In the genomic region with DNA sequence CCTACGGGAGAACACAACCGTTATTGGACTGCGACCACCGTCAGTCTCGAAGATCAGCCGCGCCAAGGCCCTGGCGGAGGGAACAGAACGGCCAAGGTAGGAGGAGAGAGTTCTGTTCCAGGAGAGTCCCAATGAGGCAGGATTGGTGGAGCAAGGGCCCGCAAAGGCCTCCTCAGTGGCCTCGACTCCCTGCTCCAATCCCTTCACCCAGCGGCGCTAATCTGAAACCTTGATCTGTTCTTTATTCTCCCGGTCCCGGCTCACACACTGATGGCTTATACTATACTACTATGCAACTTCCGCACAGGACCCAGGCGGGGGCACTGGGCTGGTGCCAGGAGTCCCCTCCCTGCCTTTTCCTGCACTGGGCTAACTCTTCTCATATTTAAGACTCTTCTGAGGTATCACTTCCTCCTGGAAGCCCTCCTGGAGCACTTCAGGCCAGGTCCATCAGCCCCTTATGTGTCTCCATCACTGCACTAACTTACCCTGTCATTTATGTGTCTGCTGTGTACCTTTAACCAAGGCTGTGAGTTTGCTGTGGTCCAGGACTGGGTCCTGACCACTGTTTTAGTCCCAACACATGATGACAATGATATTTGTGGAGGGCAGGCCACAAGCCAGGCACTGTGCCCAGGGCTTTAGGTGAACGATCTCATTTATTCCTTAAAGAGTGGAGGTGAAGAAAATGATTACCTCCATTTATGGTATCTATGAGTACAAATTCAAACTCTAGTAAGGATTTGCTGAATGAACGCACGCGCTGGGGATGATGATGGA, we compare ENCODE assay signal across 9 cellular contexts. TPM values are rescaled to one million over a fixed set of nuclear protein-coding genes. Genes with fewer than 3 reads are reported as not detected.
DNase-seq lines count a peak whose midpoint lies in the region; ATAC-seq and TF ChIP-seq lines count a peak whose summit lies in the region.
"Had no signal": no experiment of that assay in that cellular context is flagged by ENCODE, and none has a peak within 500 bp of the region (broad histone marks: within the 10 kb centered on the region; RNA-seq: fewer than 3 reads in every experiment).

No MANE protein-coding gene starts in this region.

- H3K4me1 Mint-ChIP-seq in activated CD4-positive, alpha-beta T cell treated with anti-CD3 and anti-CD28 coated beads, Interleukin-2, amount 10 ng/mL, durations not matched to agents 7 days and 5 days: peaks cover 60% of the 10 kb centered on the region

- no peaks in the 10 kb centered on the region for H3K27me3 ChIP-seq in Peyer's patch
- no peaks in the 10 kb centered on the region for H3K27me3 ChIP-seq in stomach smooth muscle (ENCODE audit: control insufficient read depth in 1 of 2, insufficient read depth in 2 of 2, low read length in 2 of 2)

- POLR2A ChIA-PET in activated CD4-positive, alpha-beta T cell treated with anti-CD3 and anti-CD28 coated beads, Interleukin-2, amount 10 ng/mL, durations not matched to agents 7 days and 5 days (lab: Charles Lee): no interaction called here

- TF ChIP-seq POLR2A in Peyer's patch (IDR thresholded peaks at IDR 0.05): no peak

- peak overlapping the region in 3 of 4 donors; percentile 2 to 75 (median 59) for H3K27ac ChIP-seq in Peyer's patch
- H3K27ac ChIP-seq in stomach smooth muscle (ENCODE audit: low read length): peak overlapping the region; percentile 83

- H3K9me3 ChIP-seq in Peyer's patch (no peaks in the 10 kb centered on the region), iPS-18c (ENCODE audit: control insufficient read depth, insufficient read depth, low read length) (no peaks in the 10 kb centered on the region), stomach smooth muscle (ENCODE audit: control insufficient read depth in 2 of 2, low read length in 2 of 2) (no peaks in the 10 kb centered on the region)

- H3K4me3 ChIP-seq in Peyer's patch (peak overlapping the region in 3 of 4 donors; percentile 21 to 57 (median 54)), iPS-18c (ENCODE audit: insufficient read depth, low read depth, low read length) (peak overlapping the region; percentile 52), stomach smooth muscle (ENCODE audit: low read length in 2 of 2) (no peak overlapping the region)

- TF ChIP-seq CTCF in Peyer's patch (IDR thresholded peaks at IDR 0.05): no peak

- peak overlapping the region; percentile 97 for H3K27ac Mint-ChIP-seq in activated CD4-positive, alpha-beta T cell treated with anti-CD3 and anti-CD28 coated beads, Interleukin-2, amount 10 ng/mL, durations not matched to agents 7 days and 5 days

- CTCF ChIA-PET in activated CD4-positive, alpha-beta T cell treated with anti-CD3 and anti-CD28 coated beads, Interleukin-2, amount 10 ng/mL, durations not matched to agents 7 days and 5 days (lab: Charles Lee): interaction anchor here (1.0 to 2.2 kb wide), 5 partner anchors 10 to 67 kb away, joined by 3 to 17 read pairs (median 4); a partner anchor contains a TSS

- no peak for DNase-seq in activated CD4-positive, alpha-beta T cell treated with anti-CD3 and anti-CD28 coated beads, Interleukin-2, amount 10 ng/mL, durations not matched to agents 7 days and 5 days
- no peak for DNase-seq in activated CD4-positive, alpha-beta T cell treated with anti-CD3 and anti-CD28 coated beads, Interleukin-2, amount 50 U/mL, for 4 hours
- DNase-seq in Peyer's patch: peak in 2 of 3 donors; percentile 49
- DNase-seq in SIG-M5 treated with dmso at 0.1 percent for 504 hours (lab: John Stamatoyannopoulos, UW; ENCODE audit: unreplicated experiment): no peak
- DNase-seq in NCI-H748 (lab: John Stamatoyannopoulos, UW; ENCODE audit: unreplicated experiment): no peak
- DNase-seq: NCI-H1092 treated with DMSO at 0.1 percent for 48 hours had no signal

- H3K36me3 Mint-ChIP-seq in activated CD4-positive, alpha-beta T cell treated with anti-CD3 and anti-CD28 coated beads, Interleukin-2, amount 10 ng/mL, durations not matched to agents 7 days and 5 days (ENCODE audit: low read depth): peaks cover 10% of the 10 kb centered on the region

- H3K9ac ChIP-seq in stomach smooth muscle (ENCODE audit: low read length in 2 of 2): peak overlapping the region; percentile 47 to 62

- no peaks in the 10 kb centered on the region for H3K9me3 Mint-ChIP-seq in activated CD4-positive, alpha-beta T cell treated with anti-CD3 and anti-CD28 coated beads, Interleukin-2, amount 10 ng/mL, durations not matched to agents 7 days and 5 days

- peak overlapping the region; percentile 52 for H3K4me3 Mint-ChIP-seq in activated CD4-positive, alpha-beta T cell treated with anti-CD3 and anti-CD28 coated beads, Interleukin-2, amount 10 ng/mL, durations not matched to agents 7 days and 5 days

- ATAC-seq in HG03039 (IDR thresholded peaks at IDR 0.05; ENCODE audit: unreplicated experiment): no peak

- H3K4me1 ChIP-seq in Peyer's patch: peaks cover 0 to 38% (median 16%) of the 10 kb centered on the region in 4 donors
- H3K4me1 ChIP-seq in stomach smooth muscle (ENCODE audit: control insufficient read depth, insufficient read depth, low read length): peaks cover 37% of the 10 kb centered on the region

- H3K36me3 ChIP-seq in Peyer's patch (no peaks in the 10 kb centered on the region), stomach smooth muscle (ENCODE audit: control insufficient read depth in 2 of 2, insufficient read depth in 2 of 2, low read length in 2 of 2) (peaks cover 3 to 4% of the 10 kb centered on the region in 2 donors)

- H3K27me3 Mint-ChIP-seq in activated CD4-positive, alpha-beta T cell treated with anti-CD3 and anti-CD28 coated beads, Interleukin-2, amount 10 ng/mL, durations not matched to agents 7 days and 5 days: no peaks in the 10 kb centered on the region

RNA-seq across cellular contexts. Expression of a gene that starts 6.9 kb away (rescaled TPM):
- total RNA-seq in activated CD4-positive, alpha-beta T cell treated with anti-CD3 and anti-CD28 coated beads, Interleukin-2, amount 10 ng/mL, durations not matched to agents 7 days and 5 days: 10 to 100 TPM in 1 of 2 experiments, 1 to 10 TPM in 1; 8.1 to 10.5 TPM
- total RNA-seq in Peyer's patch: 10 to 100 TPM in 1 of 4 donors, 1 to 10 TPM in 3; 1.7 to 10.7 (median 2.5) TPM

RNA-seq across cellular contexts. Expression of a gene that starts 12.9 kb away (rescaled TPM):
- total RNA-seq in activated CD4-positive, alpha-beta T cell treated with anti-CD3 and anti-CD28 coated beads, Interleukin-2, amount 10 ng/mL, durations not matched to agents 7 days and 5 days: 1 to 10 TPM; 5.9 to 6.6 TPM
- total RNA-seq in Peyer's patch: 10 to 100 TPM in 1 of 4 donors, 1 to 10 TPM in 3; 3.0 to 30.5 (median 4.3) TPM

RNA-seq across cellular contexts. Expression of a gene that starts 43.2 kb away (rescaled TPM):
- total RNA-seq in activated CD4-positive, alpha-beta T cell treated with anti-CD3 and anti-CD28 coated beads, Interleukin-2, amount 10 ng/mL, durations not matched to agents 7 days and 5 days: 1 to 10 TPM; 2.3 to 2.7 TPM
- total RNA-seq in Peyer's patch: 100 to 1,000 TPM in 3 of 4 donors, 10 to 100 TPM in 1; 81.7 to 209 (median 189) TPM

Comparison
In these comparisons a context has a peak if more than half of its experiments do, and no peak if none do; other contexts are left out.
1. DNase-seq: peak in Peyer's patch (2 of 3); none in activated CD4-positive, alpha-beta T cell treated with anti-CD3 and anti-CD28 coated beads, Interleukin-2, amount 10 ng/mL, durations not matched to agents 7 days and 5 days (single experiment), activated CD4-positive, alpha-beta T cell treated with anti-CD3 and anti-CD28 coated beads, Interleukin-2, amount 50 U/mL, for 4 hours (0 of 2), SIG-M5 treated with dmso at 0.1 percent for 504 hours (single experiment) and NCI-H748 (single experiment).
2. H3K4me3 ChIP-seq: peak in Peyer's patch (3 of 4) and iPS-18c (single experiment); none in stomach smooth muscle (0 of 2).
3. RNA of a gene that starts 43.2 kb away (total RNA-seq): 81.7 to 209 TPM in Peyer's patch; 2.3 to 2.7 TPM in activated CD4-positive, alpha-beta T cell treated with anti-CD3 and anti-CD28 coated beads, Interleukin-2, amount 10 ng/mL, durations not matched to agents 7 days and 5 days; every median in the first group is over 10 times any median in the second.